Comparison of ENCODE assay signal across 15 cellular contexts in genomic region chr3:61078016-61078415, GRCh38.
DNase-seq lines count a peak whose midpoint lies in the region; ATAC-seq and TF ChIP-seq lines count a peak whose summit lies in the region.
"Had no signal": no experiment of that assay in that cellular context is flagged by ENCODE, and none has a peak within 500 bp of the region (broad histone marks: within the 10 kb centered on the region; RNA-seq: fewer than 3 reads in every experiment).

No MANE protein-coding gene starts in this region.

- H3K9ac ChIP-seq in endodermal cell (ENCODE audit: extremely low read depth, low read length, poor library complexity, severe bottlenecking) (no peak overlapping the region), neuronal stem cell (ENCODE audit: low read depth, low read length, poor library complexity) (no peak overlapping the region)

- H3K4me2 ChIP-seq in neuronal stem cell (ENCODE audit: insufficient read depth, low read length, poor library complexity, severe bottlenecking) = peak overlapping the region; percentile 2
- H3K4me2 ChIP-seq: A549 had no signal

- peak overlapping the region; percentile 45 for H3K27ac Mint-ChIP-seq in endodermal cell
- H3K27ac Mint-ChIP-seq: CD14-positive monocyte; CD8-positive, alpha-beta T cell had no signal

- H3K9me3 Mint-ChIP-seq in endodermal cell = no peaks in the 10 kb centered on the region

- H3K9me3 ChIP-seq in endodermal cell (ENCODE audit: control insufficient read depth, low read length) (no peaks in the 10 kb centered on the region), neuronal stem cell (replicated peaks in 1 of 2; ENCODE audit: control insufficient read depth in 2 of 2, insufficient read depth in 1 of 2, low read depth in 1 of 2, low read length in 2 of 2) (no peaks in the 10 kb centered on the region)
- H3K9me3 ChIP-seq: A549 had no signal

- H2AK5ac ChIP-seq in neuronal stem cell (ENCODE audit: low read depth, low read length) = no peak overlapping the region

- DNase-seq in astrocyte of the hippocampus (ENCODE audit: low read depth, low spot score) (peak; percentile 34), endodermal cell (no peak), neuronal stem cell (ENCODE audit: low spot score) (peak; percentile 8), DMS79 treated with DMSO at 0.1 percent for 48 hours (lab: John Stamatoyannopoulos, UW) (no peak)
- DNase-seq in effector CD4-positive, alpha-beta T cell = no peak
- DNase-seq: CD8-positive, alpha-beta T cell; COR-L47; DMS153; DND-41; GDM1; HCEC 1CT had no signal

- H2BK12ac ChIP-seq in neuronal stem cell (ENCODE audit: low read length) = no peak overlapping the region

- H3K4me3 Mint-ChIP-seq in endodermal cell = no peak overlapping the region
- H3K4me3 Mint-ChIP-seq: CD14-positive monocyte; CD8-positive, alpha-beta T cell had no signal

- H3K18ac ChIP-seq in neuronal stem cell (ENCODE audit: low read length) = no peak overlapping the region

- peak overlapping the region; percentile 85 for H3K27ac ChIP-seq in endodermal cell (ENCODE audit: low read depth, low read length)
- H3K27ac ChIP-seq in neuronal stem cell (replicated peaks; ENCODE audit: low read length) = no peak overlapping the region
- H3K27ac ChIP-seq: A549, HL-60 had no signal

- H3K23ac ChIP-seq in neuronal stem cell (ENCODE audit: low read depth, low read length, poor library complexity) = no peak overlapping the region

- H3K27me3 Mint-ChIP-seq in endodermal cell (ENCODE audit: insufficient read depth) = no peaks in the 10 kb centered on the region

- H3K14ac ChIP-seq in neuronal stem cell (ENCODE audit: low read length) = no peak overlapping the region

- WGBS in endodermal cell (ENCODE audit: insufficient coverage in 1 of 2, insufficient read length in 1 of 2), 2 experiments = 64 to 90% methylated on average over 3 to 5 of the region's 5 CpGs
- no CpG with 5 or more reads among the region's 5 CpGs for WGBS in neuronal stem cell (ENCODE audit: extremely low coverage in 2 of 2, insufficient read length in 2 of 2, insufficient replicate concordance in 1 of 2), 2 donors

- H3K4me1 ChIP-seq in endodermal cell (ENCODE audit: control insufficient read depth, insufficient read depth, low read length) = peaks cover 4% of the 10 kb centered on the region
- H3K4me1 ChIP-seq in neuronal stem cell (ENCODE audit: control insufficient read depth in 2 of 2, insufficient read depth in 1 of 2, low read depth in 1 of 2, low read length in 2 of 2) = peaks cover 17 to 28% of the 10 kb centered on the region in 2 donors
- H3K4me1 ChIP-seq: A549 had no signal

- H2BK5ac ChIP-seq in neuronal stem cell (ENCODE audit: low read length) = no peak overlapping the region

- no peak for TF ChIP-seq CTCF in endodermal cell (conservative IDR thresholded peaks at IDR 0.05)

- H4K91ac ChIP-seq in neuronal stem cell (ENCODE audit: low read depth, low read length, poor library complexity) = no peak overlapping the region

- no peak for ATAC-seq in GM18873 (IDR thresholded peaks at IDR 0.05; ENCODE audit: low FRiP score, unreplicated experiment)
- ATAC-seq: A549; CD8-positive, alpha-beta T cell had no signal

- no peaks in the 10 kb centered on the region for H3K36me3 Mint-ChIP-seq in endodermal cell (ENCODE audit: low read depth)
- H3K36me3 Mint-ChIP-seq: CD14-positive monocyte; CD8-positive, alpha-beta T cell had no signal

- H3K4me1 Mint-ChIP-seq in endodermal cell = peaks cover 30% of the 10 kb centered on the region
- H3K4me1 Mint-ChIP-seq: CD14-positive monocyte had no signal

- H3K36me3 ChIP-seq in endodermal cell (ENCODE audit: control insufficient read depth, insufficient read depth, low read length) (no peaks in the 10 kb centered on the region), neuronal stem cell (replicated peaks in 1 of 2; ENCODE audit: control insufficient read depth in 2 of 2, insufficient read depth in 2 of 2, low read length in 2 of 2) (no peaks in the 10 kb centered on the region)

- H3K27me3 ChIP-seq in endodermal cell (ENCODE audit: control insufficient read depth, insufficient read depth, low read length, poor library complexity, severe bottlenecking) (no peaks in the 10 kb centered on the region), neuronal stem cell (ENCODE audit: control insufficient read depth in 3 of 3, insufficient read depth in 3 of 3, low read depth in 1 of 3, low read length in 3 of 3) (no peaks in the 10 kb centered on the region)

- H4K8ac ChIP-seq in neuronal stem cell (ENCODE audit: low read depth, low read length) = no peak overlapping the region

- H3K79me1 ChIP-seq in neuronal stem cell (ENCODE audit: low read depth, low read length) = no peaks in the 10 kb centered on the region

- H2BK15ac ChIP-seq in neuronal stem cell (ENCODE audit: low read length) = no peak overlapping the region

- H3K4me3 ChIP-seq in endodermal cell (ENCODE audit: low read length) = no peak overlapping the region
- no peak overlapping the region for H3K4me3 ChIP-seq in neuronal stem cell (ENCODE audit: low read length in 2 of 2)
- H3K4me3 ChIP-seq: A549 had no signal

- peak overlapping the region; percentile 51 for H2AFZ ChIP-seq in neuronal stem cell (ENCODE audit: low read length)

- H3K4ac ChIP-seq in neuronal stem cell (ENCODE audit: low read length) = no peak overlapping the region

- no peak overlapping the region for H2BK120ac ChIP-seq in neuronal stem cell (ENCODE audit: low read depth, low read length)

Comparison
In these comparisons a context has a peak if more than half of its experiments do, and no peak if none do; other contexts are left out.
1. DNase-seq: peak in astrocyte of the hippocampus (single experiment) and neuronal stem cell (single experiment); none in endodermal cell (single experiment), effector CD4-positive, alpha-beta T cell (single experiment) and DMS79 treated with DMSO at 0.1 percent for 48 hours (single experiment).